In genomic region chr12:31895449-31896150, GRCh38 we compare ENCODE assay signal across 11 cellular contexts.
DNase-seq lines count a peak whose midpoint lies in the region; ATAC-seq, FAIRE-seq and TF ChIP-seq lines count a peak whose summit lies in the region.
"Had no signal": no experiment of that assay in that cellular context is flagged by ENCODE, and none has a peak within 500 bp of the region (broad histone marks: within the 10 kb centered on the region; RNA-seq: fewer than 3 reads in every experiment).

No MANE protein-coding gene starts in this region.

- H3K4me3 ChIP-seq in transverse colon = no peak overlapping the region

- no peak for FAIRE-seq in urothelium cell line (lab: Jason Lieb, UNC)

- intact Hi-C loops in transverse colon (cut with DNase I; ENCODE audit: low total_unique reads) = no loop called here

- peaks cover 79% of the 10 kb centered on the region for H3K36me3 Mint-ChIP-seq in activated naive CD4-positive, alpha-beta T cell treated with anti-CD3 and anti-CD28 coated beads, Interleukin-2, amount 10 ng/mL, durations not matched to agents 7 days and 5 days
- peaks cover 5% of the 10 kb centered on the region for H3K36me3 Mint-ChIP-seq in WTC11
- H3K36me3 Mint-ChIP-seq in immature natural killer cell = peaks cover 13 to 29% (median 20%) of the 10 kb centered on the region in 3 donors

- in situ Hi-C loops in transverse colon (cut with MboI; ENCODE audit: low pct_ligation_motif_present in 1 of 4, low pct_unique_long_range_greater_than_20kb in 1 of 4, low sequenced_read_pairs in 3 of 4) = no loop called here

- H3K4me1 ChIP-seq in transverse colon = peaks cover 0 to 10% (median 0%) of the 10 kb centered on the region in 4 donors

- WGBS in transverse colon (ENCODE audit: low coverage in 1 of 2), 2 donors = 85 to 93% methylated on average over 7 to 8 of the region's 8 CpGs

- no peaks in the 10 kb centered on the region for H3K27me3 Mint-ChIP-seq in activated naive CD4-positive, alpha-beta T cell treated with anti-CD3 and anti-CD28 coated beads, Interleukin-2, amount 10 ng/mL, durations not matched to agents 7 days and 5 days
- H3K27me3 Mint-ChIP-seq in WTC11 (ENCODE audit: low read depth) (peaks cover 3% of the 10 kb centered on the region; the same call in 1 of the 2 replicates), immature natural killer cell (ENCODE audit: low read depth in 3 of 3) (peaks cover 27 to 33% (median 29%) of the 10 kb centered on the region in 3 donors)

- ATAC-seq in WTC11 = no peak

- POLR2A ChIA-PET in WTC11 (lab: Charles Lee) = no interaction called here

- no peaks in the 10 kb centered on the region for H3K36me3 ChIP-seq in transverse colon

- TF ChIP-seq CTCF in WTC11 (IDR thresholded peaks at IDR 0.05) (no peak), transverse colon (IDR thresholded peaks at IDR 0.05) (no peak)

- DNase-seq in activated naive CD4-positive, alpha-beta T cell treated with anti-CD3 and anti-CD28 coated beads, Interleukin-2, amount 10 ng/mL, durations not matched to agents 7 days and 5 days = no peak
- no peak for DNase-seq in activated naive CD4-positive, alpha-beta T cell treated with Interleukin-2 at 50 U/mL for 16 hours
- DNase-seq in WTC11 (ENCODE audit: low spot score) (no peak), immature natural killer cell (no peak), transverse colon (no peak), DMS53 (lab: John Stamatoyannopoulos, UW) (no peak), urothelium cell line (ENCODE audit: low spot score) (no peak), NCI-H2107 (lab: John Stamatoyannopoulos, UW) (no peak)
- DNase-seq: GF-D8, NCI-H226 had no signal

- peak overlapping the region; percentile 31 for H3K4me3 Mint-ChIP-seq in activated naive CD4-positive, alpha-beta T cell treated with anti-CD3 and anti-CD28 coated beads, Interleukin-2, amount 10 ng/mL, durations not matched to agents 7 days and 5 days
- no peak overlapping the region for H3K4me3 Mint-ChIP-seq in WTC11
- peak overlapping the region; percentile 74 to 87 (median 80) for H3K4me3 Mint-ChIP-seq in immature natural killer cell

- no peak for TF ChIP-seq POLR2A in transverse colon (IDR thresholded peaks at IDR 0.05)

- peak overlapping the region; percentile 49 to 74 (median 64) for H3K27ac ChIP-seq in transverse colon
- H3K27ac ChIP-seq: RWPE1 had no signal

- CTCF ChIA-PET in activated naive CD4-positive, alpha-beta T cell treated with anti-CD3 and anti-CD28 coated beads, Interleukin-2, amount 10 ng/mL, durations not matched to agents 7 days and 5 days (lab: Charles Lee) = interaction anchor here (0.8 to 1.1 kb wide), 2 partner anchors 18 to 64 kb away, joined by 3 to 6 read pairs; partner anchors contain the start of gene RESF1
- CTCF ChIA-PET in WTC11 (lab: Charles Lee) = no interaction called here

- TF ChIP-seq EP300 in transverse colon (IDR thresholded peaks at IDR 0.05; ENCODE audit: low read depth) = no peak

- H3K27ac Mint-ChIP-seq in activated naive CD4-positive, alpha-beta T cell treated with anti-CD3 and anti-CD28 coated beads, Interleukin-2, amount 10 ng/mL, durations not matched to agents 7 days and 5 days = peak overlapping the region; percentile 97
- H3K27ac Mint-ChIP-seq in WTC11 (peak overlapping the region; percentile 29), immature natural killer cell (peak overlapping the region; percentile 97 to 99 (median 98))

- no peaks in the 10 kb centered on the region for H3K9me3 ChIP-seq in transverse colon

- H3K9me3 Mint-ChIP-seq in activated naive CD4-positive, alpha-beta T cell treated with anti-CD3 and anti-CD28 coated beads, Interleukin-2, amount 10 ng/mL, durations not matched to agents 7 days and 5 days = peaks cover 64% of the 10 kb centered on the region
- peaks cover 8% of the 10 kb centered on the region for H3K9me3 Mint-ChIP-seq in WTC11
- peaks cover 19 to 38% (median 23%) of the 10 kb centered on the region in 6 donors for H3K9me3 Mint-ChIP-seq in immature natural killer cell

- peaks cover 75% of the 10 kb centered on the region for H3K4me1 Mint-ChIP-seq in activated naive CD4-positive, alpha-beta T cell treated with anti-CD3 and anti-CD28 coated beads, Interleukin-2, amount 10 ng/mL, durations not matched to agents 7 days and 5 days
- H3K4me1 Mint-ChIP-seq in WTC11 (peaks cover 33% of the 10 kb centered on the region), immature natural killer cell (peaks cover 89 to 92% of the 10 kb centered on the region in 2 donors)

- H3K27me3 ChIP-seq in transverse colon = no peaks in the 10 kb centered on the region

TF ChIP-seq in WTC11, 78 proteins besides CTCF, POLR2A, EP300 and RAD21:
- TF ChIP-seq ELF4 (CRISPR knock-in tag; IDR thresholded peaks at IDR 0.05; ENCODE audit: low read depth) = no peak
- TF ChIP-seq, protein P1, sequence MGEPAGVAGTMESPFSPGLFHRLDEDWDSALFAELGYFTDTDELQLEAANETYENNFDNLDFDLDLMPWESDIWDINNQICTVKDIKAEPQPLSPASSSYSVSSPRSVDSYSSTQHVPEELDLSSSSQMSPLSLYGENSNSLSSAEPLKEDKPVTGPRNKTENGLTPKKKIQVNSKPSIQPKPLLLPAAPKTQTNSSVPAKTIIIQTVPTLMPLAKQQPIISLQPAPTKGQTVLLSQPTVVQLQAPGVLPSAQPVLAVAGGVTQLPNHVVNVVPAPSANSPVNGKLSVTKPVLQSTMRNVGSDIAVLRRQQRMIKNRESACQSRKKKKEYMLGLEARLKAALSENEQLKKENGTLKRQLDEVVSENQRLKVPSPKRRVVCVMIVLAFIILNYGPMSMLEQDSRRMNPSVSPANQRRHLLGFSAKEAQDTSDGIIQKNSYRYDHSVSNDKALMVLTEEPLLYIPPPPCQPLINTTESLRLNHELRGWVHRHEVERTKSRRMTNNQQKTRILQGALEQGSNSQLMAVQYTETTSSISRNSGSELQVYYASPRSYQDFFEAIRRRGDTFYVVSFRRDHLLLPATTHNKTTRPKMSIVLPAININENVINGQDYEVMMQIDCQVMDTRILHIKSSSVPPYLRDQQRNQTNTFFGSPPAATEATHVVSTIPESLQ (CRISPR knock-in tag; IDR thresholded peaks at IDR 0.05) = no peak
- TF ChIP-seq ETV6 (CRISPR knock-in tag; IDR thresholded peaks at IDR 0.05) = no peak
- no peak for TF ChIP-seq ZNF423 (CRISPR knock-in tag; IDR thresholded peaks at IDR 0.05)
- TF ChIP-seq, protein P2, sequence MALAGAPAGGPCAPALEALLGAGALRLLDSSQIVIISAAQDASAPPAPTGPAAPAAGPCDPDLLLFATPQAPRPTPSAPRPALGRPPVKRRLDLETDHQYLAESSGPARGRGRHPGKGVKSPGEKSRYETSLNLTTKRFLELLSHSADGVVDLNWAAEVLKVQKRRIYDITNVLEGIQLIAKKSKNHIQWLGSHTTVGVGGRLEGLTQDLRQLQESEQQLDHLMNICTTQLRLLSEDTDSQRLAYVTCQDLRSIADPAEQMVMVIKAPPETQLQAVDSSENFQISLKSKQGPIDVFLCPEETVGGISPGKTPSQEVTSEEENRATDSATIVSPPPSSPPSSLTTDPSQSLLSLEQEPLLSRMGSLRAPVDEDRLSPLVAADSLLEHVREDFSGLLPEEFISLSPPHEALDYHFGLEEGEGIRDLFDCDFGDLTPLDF (CRISPR knock-in tag; IDR thresholded peaks at IDR 0.05) = no peak
- TF ChIP-seq NR1H2 (CRISPR knock-in tag; IDR thresholded peaks at IDR 0.05) = no peak
- TF ChIP-seq, protein P3, sequence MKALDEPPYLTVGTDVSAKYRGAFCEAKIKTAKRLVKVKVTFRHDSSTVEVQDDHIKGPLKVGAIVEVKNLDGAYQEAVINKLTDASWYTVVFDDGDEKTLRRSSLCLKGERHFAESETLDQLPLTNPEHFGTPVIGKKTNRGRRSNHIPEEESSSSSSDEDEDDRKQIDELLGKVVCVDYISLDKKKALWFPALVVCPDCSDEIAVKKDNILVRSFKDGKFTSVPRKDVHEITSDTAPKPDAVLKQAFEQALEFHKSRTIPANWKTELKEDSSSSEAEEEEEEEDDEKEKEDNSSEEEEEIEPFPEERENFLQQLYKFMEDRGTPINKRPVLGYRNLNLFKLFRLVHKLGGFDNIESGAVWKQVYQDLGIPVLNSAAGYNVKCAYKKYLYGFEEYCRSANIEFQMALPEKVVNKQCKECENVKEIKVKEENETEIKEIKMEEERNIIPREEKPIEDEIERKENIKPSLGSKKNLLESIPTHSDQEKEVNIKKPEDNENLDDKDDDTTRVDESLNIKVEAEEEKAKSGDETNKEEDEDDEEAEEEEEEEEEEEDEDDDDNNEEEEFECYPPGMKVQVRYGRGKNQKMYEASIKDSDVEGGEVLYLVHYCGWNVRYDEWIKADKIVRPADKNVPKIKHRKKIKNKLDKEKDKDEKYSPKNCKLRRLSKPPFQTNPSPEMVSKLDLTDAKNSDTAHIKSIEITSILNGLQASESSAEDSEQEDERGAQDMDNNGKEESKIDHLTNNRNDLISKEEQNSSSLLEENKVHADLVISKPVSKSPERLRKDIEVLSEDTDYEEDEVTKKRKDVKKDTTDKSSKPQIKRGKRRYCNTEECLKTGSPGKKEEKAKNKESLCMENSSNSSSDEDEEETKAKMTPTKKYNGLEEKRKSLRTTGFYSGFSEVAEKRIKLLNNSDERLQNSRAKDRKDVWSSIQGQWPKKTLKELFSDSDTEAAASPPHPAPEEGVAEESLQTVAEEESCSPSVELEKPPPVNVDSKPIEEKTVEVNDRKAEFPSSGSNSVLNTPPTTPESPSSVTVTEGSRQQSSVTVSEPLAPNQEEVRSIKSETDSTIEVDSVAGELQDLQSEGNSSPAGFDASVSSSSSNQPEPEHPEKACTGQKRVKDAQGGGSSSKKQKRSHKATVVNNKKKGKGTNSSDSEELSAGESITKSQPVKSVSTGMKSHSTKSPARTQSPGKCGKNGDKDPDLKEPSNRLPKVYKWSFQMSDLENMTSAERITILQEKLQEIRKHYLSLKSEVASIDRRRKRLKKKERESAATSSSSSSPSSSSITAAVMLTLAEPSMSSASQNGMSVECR (CRISPR knock-in tag; IDR thresholded peaks at IDR 0.05; ENCODE audit: borderline replicate concordance) = no peak
- TF ChIP-seq ATF2 (CRISPR knock-in tag; IDR thresholded peaks at IDR 0.05; ENCODE audit: borderline replicate concordance, low read depth) = no peak
- TF ChIP-seq, protein P4, sequence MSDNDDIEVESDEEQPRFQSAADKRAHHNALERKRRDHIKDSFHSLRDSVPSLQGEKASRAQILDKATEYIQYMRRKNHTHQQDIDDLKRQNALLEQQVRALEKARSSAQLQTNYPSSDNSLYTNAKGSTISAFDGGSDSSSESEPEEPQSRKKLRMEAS (CRISPR knock-in tag; IDR thresholded peaks at IDR 0.05) = no peak

Comparison
In these comparisons a context has a peak if more than half of its experiments do, and no peak if none do; other contexts are left out.
1. H3K27ac Mint-ChIP-seq: peak in every context shown above with its lines; median percentile 98 in immature natural killer cell; 97 in activated naive CD4-positive, alpha-beta T cell treated with anti-CD3 and anti-CD28 coated beads, Interleukin-2, amount 10 ng/mL, durations not matched to agents 7 days and 5 days; 29 in WTC11.